In genomic region chr2:97727296-97727695, GRCh38 we compare ENCODE assay signal across 20 cellular contexts. TPM values are rescaled to one million over a fixed set of nuclear protein-coding genes. Genes with fewer than 3 reads are reported as not detected.
A peak's percentile ranks its signal among the peaks of the same experiment; 100 is the strongest.
DNase-seq lines count a peak whose midpoint lies in the region; ATAC-seq and TF ChIP-seq lines count a peak whose summit lies in the region.
"Had no signal": no experiment of that assay in that cellular context is flagged by ENCODE, and none has a peak within 500 bp of the region (broad histone marks: within the 10 kb centered on the region; RNA-seq: fewer than 3 reads in every experiment).

No MANE protein-coding gene starts in this region.

- peaks cover 0 to 3% (median 0%) of the 10 kb centered on the region in 4 donors for H3K4me1 ChIP-seq in Peyer's patch
- H3K4me1 ChIP-seq: tibial nerve had no signal

- H3K27me3 ChIP-seq in Peyer's patch: no peaks in the 10 kb centered on the region
- H3K27me3 ChIP-seq: tibial nerve had no signal

- TF ChIP-seq CTCF in Peyer's patch (IDR thresholded peaks at IDR 0.05) (no peak), brain (conservative IDR thresholded peaks at IDR 0.05) (no peak), nephron (IDR thresholded peaks at IDR 0.05; ENCODE audit: unreplicated experiment in 3 of 3) (no peak)

- peak in 1 of 2 donors; percentile 16 for ATAC-seq in activated T-cell treated with anti-CD3 and anti-CD28 coated beads, Interleukin-2, amount 50 U/mL, for 72 hours (replicated peaks in 1 of 2)
- ATAC-seq in HG03439 (IDR thresholded peaks at IDR 0.05; ENCODE audit: unreplicated experiment): no peak
- ATAC-seq: stimulated activated naive B cell treated with anti-CD40 and anti-IgM and Interleukin-4, amounts not matched to agents 10 μg/mL and 1 μg/mL and 100 μg/mL, for 72 hours had no signal

- H3K4me3 ChIP-seq in Peyer's patch: no peak overlapping the region
- H3K4me3 ChIP-seq: A549, SK-N-MC, tibial nerve had no signal

- H3K36me3 Mint-ChIP-seq in activated T-cell treated with anti-CD3 and anti-CD28 coated beads, Interleukin-2, amount 50 U/mL, for 72 hours (ENCODE audit: insufficient read depth in 2 of 2): peaks cover 36 to 78% of the 10 kb centered on the region in 2 donors
- H3K36me3 Mint-ChIP-seq in brain (peaks cover 3% of the 10 kb centered on the region), nephron (ENCODE audit: low read depth) (no peaks in the 10 kb centered on the region)

- no peak for TF ChIP-seq POLR2A in Peyer's patch (IDR thresholded peaks at IDR 0.05)

- no peaks in the 10 kb centered on the region for H3K27me3 Mint-ChIP-seq in activated T-cell treated with anti-CD3 and anti-CD28 coated beads, Interleukin-2, amount 50 U/mL, for 72 hours (ENCODE audit: low read depth)
- H3K27me3 Mint-ChIP-seq in brain (no peaks in the 10 kb centered on the region), nephron (ENCODE audit: low read depth) (peaks cover 10% of the 10 kb centered on the region)
- H3K27me3 Mint-ChIP-seq: stimulated activated naive B cell treated with anti-CD40 and anti-IgM and Interleukin-4, amounts not matched to agents 10 μg/mL and 1 μg/mL and 100 μg/mL, for 72 hours had no signal

- peaks cover 57% of the 10 kb centered on the region for H3K4me1 Mint-ChIP-seq in activated T-cell treated with anti-CD3 and anti-CD28 coated beads, Interleukin-2, amount 50 U/mL, for 72 hours (ENCODE audit: low read depth)
- H3K4me1 Mint-ChIP-seq in brain (peaks cover 30% of the 10 kb centered on the region), nephron (peaks cover 42% of the 10 kb centered on the region)
- H3K4me1 Mint-ChIP-seq: memory B cell; stimulated activated naive B cell treated with anti-CD40 and anti-IgM and Interleukin-4, amounts not matched to agents 10 μg/mL and 1 μg/mL and 100 μg/mL, for 72 hours had no signal

- peaks cover 0 to 1% of the 10 kb centered on the region in 2 donors for H3K9me3 Mint-ChIP-seq in activated T-cell treated with anti-CD3 and anti-CD28 coated beads, Interleukin-2, amount 50 U/mL, for 72 hours
- H3K9me3 Mint-ChIP-seq in brain (peaks cover 2 to 11% (median 6%) of the 10 kb centered on the region in 5 experiments), nephron (peaks cover 9% of the 10 kb centered on the region)
- H3K9me3 Mint-ChIP-seq: memory B cell had no signal

- DNase-seq in activated T-cell treated with anti-CD3 and anti-CD28 coated beads, Interleukin-2, amount 50 U/mL, for 72 hours: no peak
- DNase-seq in activated T-cell treated with anti-CD3 and anti-CD28 coated beads, Interleukin-2, amount 50 U/mL, for 1 hour: no peak
- DNase-seq in Peyer's patch (peak in 2 of 3 donors; percentile 7 to 28), inferior parietal cortex (ENCODE audit: extremely low spot score) (no peak), kidney tubule cell (ENCODE audit: low spot score) (no peak)
- DNase-seq: activated CD4-positive, alpha-beta T cell treated with anti-CD3 and anti-CD28 coated beads for 4 hours; activated T-cell treated with anti-CD3 and anti-CD28 coated beads for 4 hours; C1 segment of cervical spinal cord; DMS53; islet precursor cell; NCI-H748 treated with DMSO at 0.1 percent for 48 hours; stimulated activated naive B cell treated with anti-CD40 and anti-IgM and Interleukin-4, amounts not matched to agents 10 μg/mL and 1 μg/mL and 100 μg/mL, for 72 hours had no signal

- no peaks in the 10 kb centered on the region for H3K36me3 ChIP-seq in Peyer's patch
- H3K36me3 ChIP-seq: tibial nerve had no signal

- no peak overlapping the region for H3K27ac ChIP-seq in Peyer's patch
- H3K27ac ChIP-seq: A549, SK-N-MC, tibial nerve had no signal

- H3K27ac Mint-ChIP-seq in activated T-cell treated with anti-CD3 and anti-CD28 coated beads, Interleukin-2, amount 50 U/mL, for 72 hours: peak overlapping the region; percentile 84
- peak overlapping the region in 3 of 5 experiments; percentile 22 to 89 (median 78) for H3K27ac Mint-ChIP-seq in brain
- peak overlapping the region; percentile 67 to 93 (median 81) for H3K27ac Mint-ChIP-seq in nephron
- H3K27ac Mint-ChIP-seq: memory B cell; stimulated activated naive B cell treated with anti-CD40 and anti-IgM and Interleukin-4, amounts not matched to agents 10 μg/mL and 1 μg/mL and 100 μg/mL, for 72 hours had no signal

- peak overlapping the region in 1 of 2 donors; percentile 4 for H3K4me3 Mint-ChIP-seq in activated T-cell treated with anti-CD3 and anti-CD28 coated beads, Interleukin-2, amount 50 U/mL, for 72 hours
- H3K4me3 Mint-ChIP-seq in brain (peak overlapping the region in 1 of 5 experiments; percentile 5), nephron (no peak overlapping the region)
- H3K4me3 Mint-ChIP-seq: memory B cell; stimulated activated naive B cell treated with anti-CD40 and anti-IgM and Interleukin-4, amounts not matched to agents 10 μg/mL and 1 μg/mL and 100 μg/mL, for 72 hours had no signal

- H3K9me3 ChIP-seq in Peyer's patch: peaks cover 0 to 8% (median 1%) of the 10 kb centered on the region in 4 donors

RNA-seq across cellular contexts. Expression of gene ZAP70, which starts 13.9 kb away (rescaled TPM):
- total RNA-seq in activated T-cell treated with anti-CD3 and anti-CD28 coated beads, Interleukin-2, amount 50 U/mL, for 72 hours: 100 to 1,000 TPM; 164 to 190 TPM
- total RNA-seq in Peyer's patch: 10 to 100 TPM; 11.5 to 75.1 (median 27.2) TPM
- polyA plus RNA-seq in brain (ENCODE audit: insufficient read depth, low read depth, low replicate concordance): not detected
- total RNA-seq: renal cortical epithelial cell had no signal

RNA-seq across cellular contexts. Expression of gene C2orf92, which starts 57.8 kb away (rescaled TPM):
- total RNA-seq in activated T-cell treated with anti-CD3 and anti-CD28 coated beads, Interleukin-2, amount 50 U/mL, for 72 hours: 10 to 100 TPM; 15.2 to 18.0 TPM
- total RNA-seq in Peyer's patch: 10 to 100 TPM in 3 of 4 donors, 1 to 10 TPM in 1; 5.3 to 70.1 (median 25.5) TPM
- 2.0 TPM for polyA plus RNA-seq in brain (ENCODE audit: insufficient read depth, low read depth, low replicate concordance)

Comparison
In these comparisons a context has a peak if more than half of its experiments do, and no peak if none do; other contexts are left out.
1. DNase-seq: peak in Peyer's patch (2 of 3); none in activated T-cell treated with anti-CD3 and anti-CD28 coated beads, Interleukin-2, amount 50 U/mL, for 72 hours (0 of 2), activated T-cell treated with anti-CD3 and anti-CD28 coated beads, Interleukin-2, amount 50 U/mL, for 1 hour (single experiment), inferior parietal cortex (single experiment) and kidney tubule cell (single experiment).
2. Peak in every context shown above with its lines, with median percentiles within 50 percentile points of each other: H3K27ac Mint-ChIP-seq.